5 cellular contexts compared by ENCODE assay signal in genomic region chr1:83571536-83571935, GRCh38.
"Had no signal": no experiment of that assay in that cellular context is flagged by ENCODE, and none has a peak within 500 bp of the region (broad histone marks: within the 10 kb centered on the region; RNA-seq: fewer than 3 reads in every experiment).

No MANE protein-coding gene starts in this region.

- H3K9ac ChIP-seq: GM23248 had no signal

- H3K9me3 ChIP-seq: HAP-1 had no signal

- H3K4me3 ChIP-seq: GM23248, HAP-1 had no signal

- H3K4me1 ChIP-seq: HAP-1 had no signal

- H3K36me3 ChIP-seq: HAP-1 had no signal

- DNase-seq: GM23248, GOT3, H7, HFFc6 had no signal
